ENCODE assay signal across 16 cellular contexts in genomic region chr11:134725211-134725610, GRCh38.
DNase-seq lines count a peak whose midpoint lies in the region; ATAC-seq and TF ChIP-seq lines count a peak whose summit lies in the region.
"Had no signal": no experiment of that assay in that cellular context is flagged by ENCODE, and none has a peak within 500 bp of the region (broad histone marks: within the 10 kb centered on the region; RNA-seq: fewer than 3 reads in every experiment).

No MANE protein-coding gene starts in this region.

- TF ChIP-seq CTCF in Loucy (conservative IDR thresholded peaks at IDR 0.05; ENCODE audit: low read length) = no peak
- no peak for TF ChIP-seq CTCF in Peyer's patch (IDR thresholded peaks at IDR 0.05)

- peaks cover 0 to 5% (median 0%) of the 10 kb centered on the region in 11 donors for H3K9me3 Mint-ChIP-seq in naive thymus-derived CD4-positive, alpha-beta T cell
- H3K9me3 Mint-ChIP-seq: CD4-positive, alpha-beta T cell; H9 had no signal

- ATAC-seq in naive thymus-derived CD4-positive, alpha-beta T cell = peak; percentile 8
- no peak for ATAC-seq in HG03342 (IDR thresholded peaks at IDR 0.05; ENCODE audit: unreplicated experiment)
- no peak for ATAC-seq in HG02588 (IDR thresholded peaks at IDR 0.05; ENCODE audit: unreplicated experiment)

- peaks cover 0 to 1% (median 0%) of the 10 kb centered on the region in 7 donors for H3K4me1 Mint-ChIP-seq in naive thymus-derived CD4-positive, alpha-beta T cell
- H3K4me1 Mint-ChIP-seq: B cell had no signal

- no peaks in the 10 kb centered on the region for H4K20me1 ChIP-seq in BLaER1 treated with 17β-estradiol and CSF1 and Interleukin-3, amounts not matched to agents 10 nM and 100 nM
- no peaks in the 10 kb centered on the region for H4K20me1 ChIP-seq in Loucy (ENCODE audit: insufficient read depth, low read length, poor library complexity, severe bottlenecking)

- H3K27me3 ChIP-seq in BLaER1 treated with 17β-estradiol and CSF1 and Interleukin-3, amounts not matched to agents 10 nM and 100 nM = no peaks in the 10 kb centered on the region
- H3K27me3 ChIP-seq in Loucy (ENCODE audit: insufficient read depth, low read length, poor library complexity, severe bottlenecking) (no peaks in the 10 kb centered on the region), Peyer's patch (no peaks in the 10 kb centered on the region)
- H3K27me3 ChIP-seq in naive thymus-derived CD4-positive, alpha-beta T cell (ENCODE audit: control insufficient read depth in 2 of 2, insufficient read depth in 2 of 2, low read length in 2 of 2) = no peaks in the 10 kb centered on the region

- no peak for DNase-seq in naive thymus-derived CD4-positive, alpha-beta T cell
- no peak for DNase-seq in Peyer's patch
- no peak for DNase-seq in central memory CD4-positive, alpha-beta T cell
- DNase-seq: 8988T; CD4-positive, alpha-beta T cell; DMS153; GF-D8 had no signal

- CTCF ChIA-PET in naive thymus-derived CD4-positive, alpha-beta T cell (lab: Charles Lee) = no interaction called here

- H3K36me3 Mint-ChIP-seq in naive thymus-derived CD4-positive, alpha-beta T cell = no peaks in the 10 kb centered on the region

- TF ChIP-seq POLR2A in Peyer's patch (IDR thresholded peaks at IDR 0.05) = no peak

- no peak overlapping the region for H3K9ac ChIP-seq in BLaER1 treated with 17β-estradiol and CSF1 and Interleukin-3, amounts not matched to agents 10 nM and 100 nM
- H3K9ac ChIP-seq in Loucy (ENCODE audit: low read depth, low read length, poor library complexity, severe bottlenecking) = no peak overlapping the region

- no peak overlapping the region for H3K4me3 Mint-ChIP-seq in naive thymus-derived CD4-positive, alpha-beta T cell
- H3K4me3 Mint-ChIP-seq: B cell; CD4-positive, alpha-beta T cell; H9 had no signal

- H3K27ac ChIP-seq in BLaER1 treated with 17β-estradiol and CSF1 and Interleukin-3, amounts not matched to agents 10 nM and 100 nM = no peak overlapping the region
- no peak overlapping the region for H3K27ac ChIP-seq in naive thymus-derived CD4-positive, alpha-beta T cell (ENCODE audit: low read depth, low read length)
- H3K27ac ChIP-seq in Peyer's patch = no peak overlapping the region
- H3K27ac ChIP-seq: C4-2B, HL-60 had no signal

- H3K9me3 ChIP-seq in BLaER1 treated with 17β-estradiol and CSF1 and Interleukin-3, amounts not matched to agents 10 nM and 100 nM (replicated peaks in 1 of 11) = peaks cover 0 to 2% (median 0%) of the 10 kb centered on the region in 11 experiments; a peak in 1 of 22 replicates
- H3K9me3 ChIP-seq in Loucy (ENCODE audit: insufficient read depth, low read depth, low read length) (peaks cover 3% of the 10 kb centered on the region; the same call in 1 of the 2 replicates), Peyer's patch (no peaks in the 10 kb centered on the region)
- H3K9me3 ChIP-seq in naive thymus-derived CD4-positive, alpha-beta T cell (ENCODE audit: control insufficient read depth in 2 of 3, low read length in 3 of 3) = no peaks in the 10 kb centered on the region

- H3K36me3 ChIP-seq in BLaER1 treated with 17β-estradiol and CSF1 and Interleukin-3, amounts not matched to agents 10 nM and 100 nM = no peaks in the 10 kb centered on the region
- H3K36me3 ChIP-seq in Loucy (ENCODE audit: insufficient read depth, low read length) (no peaks in the 10 kb centered on the region), Peyer's patch (no peaks in the 10 kb centered on the region)
- H3K36me3 ChIP-seq in naive thymus-derived CD4-positive, alpha-beta T cell (ENCODE audit: control insufficient read depth in 2 of 3, insufficient read depth in 3 of 3, low read length in 3 of 3) = no peaks in the 10 kb centered on the region

- peaks cover 8 to 52% (median 28%) of the 10 kb centered on the region in 5 donors for H3K27me3 Mint-ChIP-seq in naive thymus-derived CD4-positive, alpha-beta T cell

- H3K27ac Mint-ChIP-seq in naive thymus-derived CD4-positive, alpha-beta T cell = no peak overlapping the region
- H3K27ac Mint-ChIP-seq: B cell; CD4-positive, alpha-beta T cell had no signal

- no peaks in the 10 kb centered on the region for H3F3A ChIP-seq in Loucy (ENCODE audit: low read depth)

- no peak overlapping the region for H2AFZ ChIP-seq in Loucy (ENCODE audit: low read length)

- no peaks in the 10 kb centered on the region for H3K9me2 ChIP-seq in Loucy (replicated peaks; ENCODE audit: low read depth, low read length)

- H3K4me2 ChIP-seq in BLaER1 treated with 17β-estradiol and CSF1 and Interleukin-3, amounts not matched to agents 10 nM and 100 nM = peak overlapping the region in 7 of 11 experiments; percentile 2 to 54 (median 38); a peak in 12 of 22 replicates
- peak overlapping the region; percentile 22 for H3K4me2 ChIP-seq in Loucy (ENCODE audit: low read depth, low read length, poor library complexity, severe bottlenecking)

- intact Hi-C loops in naive thymus-derived CD4-positive, alpha-beta T cell (cut with micrococcal nuclease) = no loop called here

- H3K4me3 ChIP-seq in BLaER1 treated with 17β-estradiol and CSF1 and Interleukin-3, amounts not matched to agents 10 nM and 100 nM = no peak overlapping the region
- H3K4me3 ChIP-seq in Loucy (ENCODE audit: low read length, poor library complexity, severe bottlenecking) (no peak overlapping the region), Peyer's patch (no peak overlapping the region)
- no peak overlapping the region for H3K4me3 ChIP-seq in naive thymus-derived CD4-positive, alpha-beta T cell (ENCODE audit: low read length)
- H3K4me3 ChIP-seq: K562 had no signal

- peaks cover 0 to 25% (median 13%) of the 10 kb centered on the region in 10 experiments; a peak in 13 of 20 replicates for H3K4me1 ChIP-seq in BLaER1 treated with 17β-estradiol and CSF1 and Interleukin-3, amounts not matched to agents 10 nM and 100 nM
- H3K4me1 ChIP-seq in Loucy (ENCODE audit: insufficient read depth, low read length, poor library complexity, severe bottlenecking) (no peaks in the 10 kb centered on the region), Peyer's patch (peaks cover 0 to 4% (median 0%) of the 10 kb centered on the region in 4 donors)
- H3K4me1 ChIP-seq in naive thymus-derived CD4-positive, alpha-beta T cell (ENCODE audit: control insufficient read depth in 2 of 2, insufficient read depth in 2 of 2, low read length in 2 of 2) = no peaks in the 10 kb centered on the region

- H3K79me2 ChIP-seq in Loucy (ENCODE audit: insufficient read depth, low read length) = no peaks in the 10 kb centered on the region

- POLR2A ChIA-PET in naive thymus-derived CD4-positive, alpha-beta T cell (lab: Charles Lee) = no interaction called here
